Comparison of ENCODE assay signal across 28 cellular contexts in genomic region chr16:79808731-79809130, GRCh38.
"Had no signal": no experiment of that assay in that cellular context is flagged by ENCODE, and none has a peak within 500 bp of the region (broad histone marks: within the 10 kb centered on the region; RNA-seq: fewer than 3 reads in every experiment).

No MANE protein-coding gene starts in this region.

- ATAC-seq: foreskin keratinocyte; gastroesophageal sphincter; heart right ventricle; mucosa of descending colon; sciatic nerve; stimulated activated naive CD8-positive, alpha-beta T cell treated with anti-CD3 and anti-CD28 coated beads, Interleukin-15, amount 100 ng/mL, for 72 hours had no signal

- H3K36me3 ChIP-seq: gastroesophageal sphincter, heart right ventricle, neural progenitor cell, right atrium auricular region, thyroid gland had no signal

- H3K27ac ChIP-seq: dorsolateral prefrontal cortex, epithelial cell of prostate, foreskin keratinocyte, gastroesophageal sphincter, heart right ventricle, neural progenitor cell, parathyroid adenoma, right atrium auricular region, thyroid gland had no signal

- DNase-seq: dorsolateral prefrontal cortex; effector CD8-positive, alpha-beta T cell; endodermal cell; foreskin keratinocyte; glutamatergic neuron; heart right ventricle; hippocampal formation; kidney glomerular epithelial cell; mesenchymal stem cell; mucosa of descending colon; naive B cell; stimulated activated CD4-positive, alpha-beta T cell treated with anti-CD3 and anti-CD28 coated beads, Interleukin-12 subunit alpha, Interleukin-12 subunit beta, amount 100 ng/mL, for 4 hours; stimulated activated CD4-positive, alpha-beta T cell treated with anti-CD3 and anti-CD28 coated beads, Interleukin-1b, Interleukin-23, amount 100 ng/mL, for 48 hours; stimulated activated CD4-positive, alpha-beta T cell treated with anti-CD3 and anti-CD28 coated beads, Interleukin-4, amount 100 ng/mL, for 1 hour; stimulated activated CD8-positive, alpha-beta memory T cell treated with anti-CD3 and anti-CD28 coated beads, Interleukin-4, amount 100 ng/mL, for 48 hours; stimulated activated naive CD4-positive, alpha-beta T cell; stimulated activated naive CD8-positive, alpha-beta T cell treated with anti-CD3 and anti-CD28 coated beads, Interleukin-15, amount 100 ng/mL, for 72 hours; thyroid gland; trophoblast cell had no signal

- H3K4me1 ChIP-seq: gastroesophageal sphincter, heart right ventricle, parathyroid adenoma, right atrium auricular region, thyroid gland had no signal

- H3K4me3 ChIP-seq: dorsolateral prefrontal cortex, gastroesophageal sphincter, heart right ventricle, mucosa of descending colon, neural progenitor cell, right atrium auricular region, smooth muscle cell, thyroid gland had no signal

- FAIRE-seq: colon, islet of Langerhans had no signal

- H3K27me3 ChIP-seq: foreskin keratinocyte, gastroesophageal sphincter, neural progenitor cell, right atrium auricular region, thyroid gland had no signal

- H3K9me3 ChIP-seq: gastroesophageal sphincter, mucosa of descending colon, right atrium auricular region, thyroid gland had no signal
